In genomic region chr14:105537580-105538474, GRCh38 we compare ENCODE assay signal across 8 cellular contexts. TPM values are rescaled to one million over a fixed set of nuclear protein-coding genes. Genes with fewer than 3 reads are reported as not detected.
DNase-seq lines count a peak whose midpoint lies in the region; ATAC-seq and TF ChIP-seq lines count a peak whose summit lies in the region.

No MANE protein-coding gene starts in this region.

- no peaks in the 10 kb centered on the region for H3K4me1 ChIP-seq in endocrine pancreas (ENCODE audit: control insufficient read depth, insufficient read depth, low read length)
- peaks cover 6% of the 10 kb centered on the region for H3K4me1 ChIP-seq in suprapubic skin

- intact Hi-C loops in natural killer cell (cut with micrococcal nuclease): no loop called here

- no peak overlapping the region for H3K27ac Mint-ChIP-seq in natural killer cell

- H3K27ac ChIP-seq in suprapubic skin: no peak overlapping the region

- no peak overlapping the region for H3K4me3 Mint-ChIP-seq in natural killer cell

- no peak for TF ChIP-seq POLR2A in suprapubic skin (IDR thresholded peaks at IDR 0.05)

- TF ChIP-seq CTCF in GM12801 (IDR thresholded peaks at IDR 0.05; ENCODE audit: extremely low read depth, insufficient read length): peak; percentile 6
- TF ChIP-seq CTCF in natural killer cell (IDR thresholded peaks at IDR 0.05): peak; percentile 99
- TF ChIP-seq CTCF in suprapubic skin (IDR thresholded peaks at IDR 0.05): peak; percentile 63 to 99

- peaks cover 7% of the 10 kb centered on the region for H3K27me3 ChIP-seq in endocrine pancreas (ENCODE audit: control insufficient read depth, insufficient read depth, low read length)
- peaks cover 36% of the 10 kb centered on the region for H3K27me3 ChIP-seq in suprapubic skin

- H3K4me3 ChIP-seq in endocrine pancreas (ENCODE audit: control insufficient read depth, insufficient read depth, low read length) (no peak overlapping the region), suprapubic skin (no peak overlapping the region)

- H3K9ac ChIP-seq in endocrine pancreas (ENCODE audit: control insufficient read depth, insufficient read depth, low read length): peak overlapping the region; percentile 10

- ATAC-seq in natural killer cell (peak; percentile 80 to 97 (median 92)), HG03045 (IDR thresholded peaks at IDR 0.05; ENCODE audit: unreplicated experiment) (no peak), HG02642 (IDR thresholded peaks at IDR 0.05; ENCODE audit: poor library complexity, unreplicated experiment) (no peak)

- no peaks in the 10 kb centered on the region for H3K4me1 Mint-ChIP-seq in natural killer cell

- peaks cover 10 to 24% of the 10 kb centered on the region in 2 donors for H3K27me3 Mint-ChIP-seq in natural killer cell (ENCODE audit: low read depth in 2 of 2)

- TF ChIP-seq EP300 in suprapubic skin (IDR thresholded peaks at IDR 0.05): no peak

- H3K9me3 ChIP-seq in endocrine pancreas (ENCODE audit: control insufficient read depth, low read length): no peaks in the 10 kb centered on the region
- H3K9me3 ChIP-seq in suprapubic skin: no peaks in the 10 kb centered on the region

- H3K36me3 ChIP-seq in endocrine pancreas (ENCODE audit: control insufficient read depth, insufficient read depth, low read length) (no peaks in the 10 kb centered on the region), suprapubic skin (no peaks in the 10 kb centered on the region)

- H3K9me3 Mint-ChIP-seq in natural killer cell: peaks cover 0 to 4% of the 10 kb centered on the region in 2 donors

- WGBS in suprapubic skin: 35% methylated on average over 10 of the region's 30 CpGs

- no peaks in the 10 kb centered on the region for H3K36me3 Mint-ChIP-seq in natural killer cell

- DNase-seq in NCI-H1092 (lab: John Stamatoyannopoulos, UW): peak; percentile 12
- peak; percentile 93 for DNase-seq in activated CD8-positive, alpha-beta memory T cell treated with anti-CD3 and anti-CD28 coated beads for 24 hours
- DNase-seq in natural killer cell: peak; percentile 69
- peak in 1 of 2 donors; percentile 74 for DNase-seq in suprapubic skin (ENCODE audit: low spot score in 2 of 2)

RNA-seq across cellular contexts. Expression of gene TMEM121, which starts 11.4 kb away (rescaled TPM):
- total RNA-seq in natural killer cell (under 1 TPM in 2 of 3 donors, not detected in 1; 0.54 to 0.80 TPM), suprapubic skin (1 to 10 TPM; 1.7 to 4.2 (median 2.7) TPM)

RNA-seq across cellular contexts. Expression of gene TEDC1, which starts 46.8 kb away (rescaled TPM):
- total RNA-seq in natural killer cell (100 to 1,000 TPM in 2 of 3 donors, 10 to 100 TPM in 1; 70.0 to 233 (median 112) TPM), suprapubic skin (10 to 100 TPM; 11.4 to 41.0 (median 14.0) TPM)

RNA-seq across cellular contexts. Expression of gene CRIP1, which starts 51.1 kb away (rescaled TPM):
- 100 to 1,000 TPM; 276 to 334 (median 290) TPM for total RNA-seq in natural killer cell
- 100 to 1,000 TPM in 1 of 4 donors, 10 to 100 TPM in 3; 28.6 to 140 (median 76.2) TPM for total RNA-seq in suprapubic skin

Comparison
In these comparisons a context has a peak if more than half of its experiments do, and no peak if none do; other contexts are left out.
1. CTCF ChIP-seq: peak in every context shown above with its lines; median percentile 99 in natural killer cell; 81 in suprapubic skin; 6 in GM12801.
2. ATAC-seq: peak in natural killer cell (3 of 3); none in HG03045 (single experiment) and HG02642 (single experiment).